In genomic region chr1:115463347-115463746, GRCh38 we compare ENCODE assay signal across 12 cellular contexts.
DNase-seq lines count a peak whose midpoint lies in the region; ATAC-seq and TF ChIP-seq lines count a peak whose summit lies in the region.
"Had no signal": no experiment of that assay in that cellular context is flagged by ENCODE, and none has a peak within 500 bp of the region (broad histone marks: within the 10 kb centered on the region; RNA-seq: fewer than 3 reads in every experiment).

No MANE protein-coding gene starts in this region.

- H3K27me3 ChIP-seq in RWPE2 (ENCODE audit: insufficient read depth, poor library complexity, severe bottlenecking) (no peaks in the 10 kb centered on the region), kidney epithelial cell (ENCODE audit: control insufficient read depth, insufficient read depth, low read length) (no peaks in the 10 kb centered on the region)
- H3K27me3 ChIP-seq: cardiac muscle cell, neural progenitor cell had no signal

- DNase-seq in COR-L47 (lab: John Stamatoyannopoulos, UW) (peak; percentile 15), LNCaP clone FGC (ENCODE audit: low read depth) (no peak), RWPE2 (ENCODE audit: low spot score) (no peak), kidney epithelial cell (ENCODE audit: low read depth) (no peak), KBM-7 (no peak)
- DNase-seq: NCI-H2171 treated with DMSO at 0.1 percent for 48 hours had no signal

- H3K9me3 ChIP-seq in RWPE2 (ENCODE audit: severe bottlenecking) = no peaks in the 10 kb centered on the region

- TF ChIP-seq CTCF in LNCaP clone FGC (IDR thresholded peaks at IDR 0.05; ENCODE audit: control insufficient read depth, extremely low read depth, insufficient read depth) (peak; percentile 82), RWPE2 (IDR thresholded peaks at IDR 0.05; ENCODE audit: poor library complexity, severe bottlenecking) (peak; percentile 45), kidney epithelial cell (IDR thresholded peaks at IDR 0.05; ENCODE audit: insufficient read depth, low read length, poor library complexity, severe bottlenecking) (peak; percentile 21)

- no peak overlapping the region for H3K27ac ChIP-seq in RWPE2 (ENCODE audit: poor library complexity, severe bottlenecking)
- H3K27ac ChIP-seq: cardiac muscle cell, neural progenitor cell had no signal

- H3K36me3 ChIP-seq in RWPE2 (ENCODE audit: low read depth) (no peaks in the 10 kb centered on the region), kidney epithelial cell (ENCODE audit: control insufficient read depth, insufficient read depth, low read length) (no peaks in the 10 kb centered on the region)
- H3K36me3 ChIP-seq: cardiac muscle cell, neural progenitor cell had no signal

- no peaks in the 10 kb centered on the region for H3K4me1 ChIP-seq in RWPE2 (ENCODE audit: insufficient read depth, poor library complexity, severe bottlenecking)

- in situ Hi-C loops in KBM-7 (cut with MboI; ENCODE audit: low pct_unique_long_range_greater_than_20kb, low sequenced_read_pairs) = no loop called here

- no peak overlapping the region for H3K4me3 ChIP-seq in LNCaP clone FGC (ENCODE audit: low read depth, low read length)
- no peak overlapping the region for H3K4me3 ChIP-seq in RWPE2 (ENCODE audit: severe bottlenecking)
- H3K4me3 ChIP-seq in kidney epithelial cell (ENCODE audit: low read depth, low read length) = no peak overlapping the region
- H3K4me3 ChIP-seq: cardiac muscle cell, GM12878, neural progenitor cell had no signal

- ATAC-seq in RWPE2 (ENCODE audit: low read depth) (no peak), GM18498 (IDR thresholded peaks at IDR 0.05; ENCODE audit: unreplicated experiment) (no peak), HG03354 (IDR thresholded peaks at IDR 0.05; ENCODE audit: poor library complexity, severe bottlenecking, unreplicated experiment) (no peak), HG02973 (IDR thresholded peaks at IDR 0.05; ENCODE audit: unreplicated experiment) (no peak)
- ATAC-seq: GM12878 had no signal

Comparison
In these comparisons a context has a peak if more than half of its experiments do, and no peak if none do; other contexts are left out.
1. CTCF ChIP-seq: peak in every context shown above with its lines; median percentile 82 in LNCaP clone FGC; 45 in RWPE2; 21 in kidney epithelial cell.